ENCODE assay signal across 9 cellular contexts in the genomic region with DNA sequence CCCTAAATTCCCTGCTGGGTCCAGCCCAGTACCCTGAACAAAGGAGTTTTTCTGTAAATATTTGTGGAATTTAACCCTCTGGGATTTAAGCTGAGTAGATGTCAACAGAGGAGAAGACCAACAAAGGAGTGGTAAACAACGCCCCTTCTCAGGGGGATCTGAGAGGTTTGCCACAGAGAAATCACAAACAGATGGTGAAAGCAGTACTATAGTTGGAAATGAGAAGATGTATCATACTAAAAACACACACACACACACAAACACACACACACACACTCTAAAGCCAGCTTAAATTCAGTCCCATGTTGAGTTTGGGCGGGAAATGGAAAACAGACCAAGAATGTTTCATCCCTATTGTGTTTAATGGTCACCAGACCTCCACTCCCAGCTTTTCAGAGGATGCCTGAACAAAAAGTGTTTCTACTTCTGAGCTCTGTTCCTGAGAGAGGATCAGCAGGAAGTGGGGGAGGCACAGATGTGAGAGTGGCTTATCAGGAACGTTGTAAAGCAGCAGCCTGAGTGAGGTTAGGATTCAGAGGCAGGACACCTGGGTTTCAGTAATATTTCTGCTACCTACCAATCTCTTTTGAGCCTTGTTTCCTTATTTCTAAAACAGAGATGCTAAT. TPM values are rescaled to one million over a fixed set of nuclear protein-coding genes. Genes with fewer than 3 reads are reported as not detected.
A peak's percentile ranks its signal among the peaks of the same experiment; 100 is the strongest.
DNase-seq lines count a peak whose midpoint lies in the region; ATAC-seq and TF ChIP-seq lines count a peak whose summit lies in the region.
"Had no signal": no experiment of that assay in that cellular context is flagged by ENCODE, and none has a peak within 500 bp of the region (broad histone marks: within the 10 kb centered on the region; RNA-seq: fewer than 3 reads in every experiment).

No MANE protein-coding gene starts in this region.

- no peak overlapping the region for H3K27ac ChIP-seq in coronary artery

- TF ChIP-seq CTCF in choroid plexus epithelial cell (conservative IDR thresholded peaks at IDR 0.05; ENCODE audit: low read depth, low read length), result no peak
- no peak for TF ChIP-seq CTCF in neural crest cell (conservative IDR thresholded peaks at IDR 0.05)
- no peak for TF ChIP-seq CTCF in coronary artery (IDR thresholded peaks at IDR 0.05)

- H3K36me3 Mint-ChIP-seq in neural crest cell (ENCODE audit: low read depth), result no peaks in the 10 kb centered on the region

- peaks cover 10% of the 10 kb centered on the region for H3K4me1 Mint-ChIP-seq in neural crest cell

- H3K27ac Mint-ChIP-seq in neural crest cell (ENCODE audit: unreplicated experiment), result peak overlapping the region; percentile 96

- H3K9me3 Mint-ChIP-seq in neural crest cell, result no peaks in the 10 kb centered on the region

- H3K4me3 ChIP-seq in GM08714 (ENCODE audit: low read length) (peak overlapping the region; percentile 16; the same call in 1 of the 2 replicates), choroid plexus epithelial cell (ENCODE audit: low read depth, low read length) (no peak overlapping the region), coronary artery (no peak overlapping the region)

- DNase-seq in NCI-H345 (lab: John Stamatoyannopoulos, UW), result peak; percentile 69
- peak; percentile 31 for DNase-seq in choroid plexus epithelial cell (ENCODE audit: low read depth)
- DNase-seq in neural crest cell (ENCODE audit: low read depth, low spot score), result peak; percentile 8
- DNase-seq in NCI-H1694 treated with DMSO at 0.1 percent for 48 hours (lab: John Stamatoyannopoulos, UW), result no peak
- DNase-seq in coronary artery (ENCODE audit: low spot score), result no peak
- DNase-seq: SHP77 treated with DMSO at 0.1 percent for 48 hours had no signal

- H3K27me3 Mint-ChIP-seq in neural crest cell (ENCODE audit: low read depth), result no peaks in the 10 kb centered on the region

- ATAC-seq in GM19035 (IDR thresholded peaks at IDR 0.05; ENCODE audit: unreplicated experiment) (no peak), HG03280 (IDR thresholded peaks at IDR 0.05; ENCODE audit: unreplicated experiment) (no peak)

- H3K4me3 Mint-ChIP-seq in neural crest cell, result no peak overlapping the region

RNA-seq across cellular contexts. Expression of gene BIN2, which starts 3.2 kb away (rescaled TPM):
- not detected in 2 replicates for total RNA-seq in neural crest cell

RNA-seq across cellular contexts. Expression of gene CELA1, which starts 25.7 kb away (rescaled TPM):
- total RNA-seq in neural crest cell, result not detected in 2 replicates

RNA-seq across cellular contexts. Expression of gene SMAGP, which starts 50.6 kb away (rescaled TPM):
- 0.82 and 1.6 TPM in 2 replicates for total RNA-seq in neural crest cell

Comparison
In these comparisons a context has a peak if more than half of its experiments do, and no peak if none do; other contexts are left out.
1. DNase-seq: peak in NCI-H345 (single experiment), choroid plexus epithelial cell (single experiment) and neural crest cell (single experiment); none in NCI-H1694 treated with DMSO at 0.1 percent for 48 hours (single experiment) and coronary artery (single experiment).